ENCODE assay signal across 1 cellular context in genomic region chr1:54248966-54249365, GRCh38.
TF ChIP-seq lines count a peak whose summit lies in the region.

No MANE protein-coding gene starts in this region.

TF ChIP-seq in GM23338, 12 proteins besides CTCF, POLR2A, EP300 and RAD21 (continued from another document):
- no peak for TF ChIP-seq ZNF462 (CRISPR knock-in tag; IDR thresholded peaks at IDR 0.05)
- TF ChIP-seq CREB1 (CRISPR knock-in tag; IDR thresholded peaks at IDR 0.05; ENCODE audit: low read depth) = no peak
- no peak for TF ChIP-seq POLR2AphosphoS5 (IDR thresholded peaks at IDR 0.05; ENCODE audit: low read depth)
- TF ChIP-seq REST (IDR thresholded peaks at IDR 0.05; ENCODE audit: unreplicated experiment) = no peak
